25 cellular contexts compared by ENCODE assay signal in the genomic region with DNA sequence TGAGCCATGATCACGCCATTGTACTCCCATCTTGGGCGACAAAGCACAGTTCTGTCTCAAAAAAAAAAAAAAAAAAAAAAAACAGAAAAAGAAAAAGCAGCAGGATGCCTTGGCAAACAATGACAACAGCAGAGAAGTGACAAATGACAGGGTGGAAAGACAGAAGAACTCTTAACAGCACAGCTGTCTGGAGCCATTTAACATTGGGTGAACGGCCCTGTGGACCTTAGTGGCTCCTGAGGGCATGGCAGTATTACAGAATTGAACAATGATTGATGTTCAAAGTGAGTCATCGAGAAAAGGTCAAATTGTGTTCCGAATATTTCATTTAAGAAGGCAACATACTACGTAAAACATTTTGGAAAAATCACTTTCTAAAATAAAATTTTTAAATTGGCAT. TPM values are rescaled to one million over a fixed set of nuclear protein-coding genes. Genes with fewer than 3 reads are reported as not detected.
DNase-seq lines count a peak whose midpoint lies in the region; ATAC-seq, FAIRE-seq and TF ChIP-seq lines count a peak whose summit lies in the region.
"Had no signal": no experiment of that assay in that cellular context is flagged by ENCODE, and none has a peak within 500 bp of the region (broad histone marks: within the 10 kb centered on the region; RNA-seq: fewer than 3 reads in every experiment).

No MANE protein-coding gene starts in this region.

- no peaks in the 10 kb centered on the region for H3K36me3 Mint-ChIP-seq in activated T-helper 17 cell treated with anti-CD3 and anti-CD28 coated beads, Interleukin-2, amount 50 U/mL, for 72 hours (ENCODE audit: low read depth)
- H3K36me3 Mint-ChIP-seq: T-cell had no signal

- no peak overlapping the region for H3K4me3 Mint-ChIP-seq in activated T-helper 17 cell treated with anti-CD3 and anti-CD28 coated beads, Interleukin-2, amount 50 U/mL, for 72 hours
- H3K4me3 Mint-ChIP-seq: CD4-positive, alpha-beta memory T cell; T-cell had no signal

- H3K4me2 ChIP-seq in HCT116 (ENCODE audit: low read length) (peak overlapping the region; percentile 46), PC-9 (peak overlapping the region; percentile 55), endothelial cell of umbilical vein (ENCODE audit: insufficient read depth, low read length) (no peak overlapping the region)
- H3K4me2 ChIP-seq: A549; BLaER1 treated with 17β-estradiol and CSF1 and Interleukin-3, amounts not matched to agents 10 nM and 100 nM had no signal

- ATAC-seq in HCT116 (no peak), HG02623 (IDR thresholded peaks at IDR 0.05; ENCODE audit: unreplicated experiment) (no peak)
- ATAC-seq in activated T-helper 17 cell treated with anti-CD3 and anti-CD28 coated beads, Interleukin-2, amount 50 U/mL, for 72 hours (replicated peaks) = no peak
- ATAC-seq: A549, T-cell had no signal

- H3F3A ChIP-seq in PC-9 (ENCODE audit: insufficient read depth, low read depth) = peaks cover 12% of the 10 kb centered on the region

- FAIRE-seq in endothelial cell of umbilical vein (lab: Jason Lieb, UNC) = peak; percentile 35
- FAIRE-seq: A549, G401.6, GM19239 had no signal

- dilution Hi-C loops in endothelial cell of umbilical vein (cut with MboI; ENCODE audit: extremely low pct_ligation_motif_present, low sequenced_read_pairs) = loop anchor here (25.0 kb wide), 2 partner anchors 184 to 291 kb away; partner anchors contain the start of gene PRKACB

- H3K36me3 ChIP-seq in HCT116 (ENCODE audit: control insufficient read depth in 1 of 2, insufficient read depth in 2 of 2, low read length in 2 of 2) (peaks cover 0 to 17% of the 10 kb centered on the region in 2 experiments; a peak in 1 of 4 replicates), PC-9 (ENCODE audit: low read depth) (no peaks in the 10 kb centered on the region), endothelial cell of umbilical vein (ENCODE audit: control insufficient read depth in 2 of 2, extremely low read depth in 1 of 2, insufficient read depth in 2 of 2, low read length in 2 of 2) (no peaks in the 10 kb centered on the region)
- H3K36me3 ChIP-seq: BLaER1 treated with 17β-estradiol and CSF1 and Interleukin-3, amounts not matched to agents 10 nM and 100 nM; SJSA1 had no signal

- no peaks in the 10 kb centered on the region for H3K27me3 ChIP-seq in HCT116 (ENCODE audit: insufficient read depth, low read length)
- no peaks in the 10 kb centered on the region for H3K27me3 ChIP-seq in PC-9 (ENCODE audit: insufficient read depth, low read depth)
- no peaks in the 10 kb centered on the region for H3K27me3 ChIP-seq in endothelial cell of umbilical vein (ENCODE audit: control insufficient read depth in 2 of 2, insufficient read depth in 2 of 2, low read length in 2 of 2)
- H3K27me3 ChIP-seq: BLaER1 treated with 17β-estradiol and CSF1 and Interleukin-3, amounts not matched to agents 10 nM and 100 nM; SJSA1 had no signal

- TF ChIP-seq RAD21 in HCT116 (IDR thresholded peaks at IDR 0.05; ENCODE audit: low read depth) = no peak

- TF ChIP-seq POLR2A in HCT116 (IDR thresholded peaks at IDR 0.05; ENCODE audit: borderline replicate concordance, extremely low read depth, insufficient read depth, insufficient read length) = no peak
- no peak for TF ChIP-seq POLR2A in endothelial cell of umbilical vein (IDR thresholded peaks at IDR 0.05; ENCODE audit: low read depth, low read length)

- H3K4me1 Mint-ChIP-seq in activated T-helper 17 cell treated with anti-CD3 and anti-CD28 coated beads, Interleukin-2, amount 50 U/mL, for 72 hours = no peaks in the 10 kb centered on the region

- H3K4me3 ChIP-seq in HCT116 (replicated peaks in 1 of 2; ENCODE audit: low read depth in 1 of 2, low read length in 2 of 2) = no peak overlapping the region
- no peak overlapping the region for H3K4me3 ChIP-seq in PC-9
- H3K4me3 ChIP-seq in endothelial cell of umbilical vein (replicated peaks in 1 of 3; ENCODE audit: insufficient read depth in 1 of 3, low read depth in 1 of 3, low read length in 3 of 3) = no peak overlapping the region
- H3K4me3 ChIP-seq: A549; BLaER1 treated with 17β-estradiol and CSF1 and Interleukin-3, amounts not matched to agents 10 nM and 100 nM; SJSA1 had no signal

- intact Hi-C loops in HCT116 (cut with micrococcal nuclease) (no loop called here), PC-9 (cut with micrococcal nuclease; ENCODE audit: unreplicated experiment) (loop anchor here (10.0 kb wide), 1 partner anchor 63 kb away; no protein-coding TSS in a partner anchor), endothelial cell of umbilical vein (cut with micrococcal nuclease) (no loop called here)

- H3K27ac ChIP-seq in HCT116 (ENCODE audit: low read depth, low read length) (peak overlapping the region; percentile 76), PC-9 (no peak overlapping the region), endothelial cell of umbilical vein (ENCODE audit: insufficient read depth, low read depth, low read length) (no peak overlapping the region)
- H3K27ac ChIP-seq: A549; BLaER1 treated with 17β-estradiol and CSF1 and Interleukin-3, amounts not matched to agents 10 nM and 100 nM; SJSA1 had no signal

- H3K4me1 ChIP-seq in HCT116 (ENCODE audit: control insufficient read depth in 1 of 2, insufficient read depth in 2 of 2, low read length in 2 of 2) (peaks cover 41 to 42% of the 10 kb centered on the region in 2 experiments), PC-9 (replicated peaks; ENCODE audit: insufficient read depth) (peaks cover 27% of the 10 kb centered on the region), endothelial cell of umbilical vein (ENCODE audit: control insufficient read depth, extremely low read depth, insufficient read depth, low read length) (peaks cover 5% of the 10 kb centered on the region)

- DNase-seq in HCT116 (ENCODE audit: low read depth, low spot score) (no peak), NCI-H146 (lab: John Stamatoyannopoulos, UW) (peak; percentile 85), PC-9 (no peak), endothelial cell of umbilical vein (ENCODE audit: low read depth, low spot score) (no peak), RKO (ENCODE audit: low spot score) (no peak)
- DNase-seq: AML-193; CD4-positive, alpha-beta memory T cell; COR-L47; KG1; MM.1S; NCI-H1694 treated with DMSO at 0.1 percent for 48 hours; NCI-H2171 treated with DMSO at 0.1 percent for 48 hours; NCI-H446; NCI-H526 treated with DMSO at 0.1 percent for 48 hours; Right ventricle myocardium superior; RPMI8226; T-cell had no signal

- POLR2A ChIA-PET in HCT116 (lab: Charles Lee) = interaction anchor here (1.4 to 1.5 kb wide), 2 partner anchors 9 to 23 kb away, joined by 4 to 9 read pairs; no protein-coding TSS in a partner anchor
- POLR2A ChIA-PET in PC-9 (lab: Charles Lee; ENCODE audit: unreplicated experiment) = no interaction called here
- POLR2A ChIA-PET in endothelial cell of umbilical vein (lab: Charles Lee) = no interaction called here

- H3K27ac Mint-ChIP-seq in activated T-helper 17 cell treated with anti-CD3 and anti-CD28 coated beads, Interleukin-2, amount 50 U/mL, for 72 hours = no peak overlapping the region
- H3K27ac Mint-ChIP-seq: CD4-positive, alpha-beta memory T cell; T-cell had no signal

- RAD21 ChIA-PET in HCT116 (lab: Charles Lee; ENCODE audit: low non-redundant PET in 1 of 2, low total read pairs in 2 of 2, uncharacterized antibody in 2 of 2, unreplicated experiment in 2 of 2) = no interaction called here

- no peak for TF ChIP-seq CTCF in HCT116 (IDR thresholded peaks at IDR 0.05 in 2 of 3, conservative IDR thresholded peaks at IDR 0.05 in 1 of 3; ENCODE audit: borderline replicate concordance in 1 of 3, insufficient read depth in 1 of 3, low read depth in 2 of 3, low read length in 2 of 3)
- no peak for TF ChIP-seq CTCF in PC-9 (conservative IDR thresholded peaks at IDR 0.05)
- TF ChIP-seq CTCF in endothelial cell of umbilical vein (IDR thresholded peaks at IDR 0.05; ENCODE audit: extremely low read depth in 1 of 2, insufficient read depth in 1 of 2, low read depth in 1 of 2, low read length in 2 of 2) = no peak

- H3K9me1 ChIP-seq in endothelial cell of umbilical vein (replicated peaks; ENCODE audit: control insufficient read depth, extremely low read depth, insufficient read depth, low read length) = no peaks in the 10 kb centered on the region

- H4K20me1 ChIP-seq in HCT116 (ENCODE audit: insufficient read depth) (no peaks in the 10 kb centered on the region), PC-9 (ENCODE audit: insufficient read depth) (no peaks in the 10 kb centered on the region), endothelial cell of umbilical vein (replicated peaks; ENCODE audit: control insufficient read depth, extremely low read depth, insufficient read depth, low read length) (no peaks in the 10 kb centered on the region)
- H4K20me1 ChIP-seq: BLaER1 treated with 17β-estradiol and CSF1 and Interleukin-3, amounts not matched to agents 10 nM and 100 nM had no signal

- no peak overlapping the region for H3K9ac ChIP-seq in HCT116 (ENCODE audit: low read length)
- no peak overlapping the region for H3K9ac ChIP-seq in endothelial cell of umbilical vein (replicated peaks; ENCODE audit: extremely low read depth, insufficient read depth, low read length)
- H3K9ac ChIP-seq: BLaER1 treated with 17β-estradiol and CSF1 and Interleukin-3, amounts not matched to agents 10 nM and 100 nM had no signal

- no peaks in the 10 kb centered on the region for H3K9me3 Mint-ChIP-seq in activated T-helper 17 cell treated with anti-CD3 and anti-CD28 coated beads, Interleukin-2, amount 50 U/mL, for 72 hours

- H3K27me3 Mint-ChIP-seq in activated T-helper 17 cell treated with anti-CD3 and anti-CD28 coated beads, Interleukin-2, amount 50 U/mL, for 72 hours = peaks cover 4% of the 10 kb centered on the region
- H3K27me3 Mint-ChIP-seq: CD4-positive, alpha-beta memory T cell had no signal

- no peaks in the 10 kb centered on the region for H3K79me2 ChIP-seq in HCT116 (ENCODE audit: insufficient read depth, low read length)
- no peaks in the 10 kb centered on the region for H3K79me2 ChIP-seq in PC-9 (ENCODE audit: low read depth)
- H3K79me2 ChIP-seq in endothelial cell of umbilical vein (ENCODE audit: control insufficient read depth, insufficient read depth, low read length) = no peaks in the 10 kb centered on the region

- CTCF ChIA-PET in HCT116 (lab: Charles Lee) = no interaction called here
- CTCF ChIA-PET in PC-9 (lab: Charles Lee) = no interaction called here
- CTCF ChIA-PET in endothelial cell of umbilical vein (lab: Charles Lee) = interaction anchor here (2.3 kb wide), 1 partner anchor 287 kb away, joined by 9 read pairs; no protein-coding TSS in a partner anchor

- H2AFZ ChIP-seq in HCT116 (ENCODE audit: low read depth, low read length, poor library complexity, severe bottlenecking) (peak overlapping the region; percentile 81), PC-9 (no peak overlapping the region), endothelial cell of umbilical vein (ENCODE audit: low read depth, low read length) (no peak overlapping the region)

- H3K9me3 ChIP-seq in HCT116 (ENCODE audit: control insufficient read depth in 1 of 2, insufficient read depth in 1 of 2, low read depth in 1 of 2, low read length in 2 of 2) (peaks cover 0 to 5% of the 10 kb centered on the region in 2 experiments; a peak in 1 of 4 replicates), PC-9 (ENCODE audit: insufficient read depth, low read depth) (peaks cover 13% of the 10 kb centered on the region; the same call in 1 of the 2 replicates), endothelial cell of umbilical vein (replicated peaks; ENCODE audit: control insufficient read depth, insufficient read depth, low read length) (no peaks in the 10 kb centered on the region)
- H3K9me3 ChIP-seq: SJSA1 had no signal

- BruUV-seq in HCT116 (replicated peaks; lab: Mats Ljungman, UMichigan) (no TSS peak), PC-9 (replicated peaks; lab: Mats Ljungman, UMichigan) (no TSS peak), endothelial cell of umbilical vein (replicated peaks; lab: Mats Ljungman, UMichigan) (no TSS peak)

- no peaks in the 10 kb centered on the region for H3K9me2 ChIP-seq in HCT116 (ENCODE audit: insufficient read depth)
- H3K9me2 ChIP-seq in PC-9 (ENCODE audit: insufficient read depth) = no peaks in the 10 kb centered on the region

RNA-seq across cellular contexts. Expression of gene DNASE2B, which starts 29.9 kb away (rescaled TPM):
- 0.42 TPM for total RNA-seq in HCT116 (2021; ENCODE audit: unreplicated experiment)
- polyA plus RNA-seq in HCT116 (2012) = 0.22 and 0.48 TPM in 2 replicates
- total RNA-seq in PC-9 (2021) = not detected in 2 replicates
- total RNA-seq in endothelial cell of umbilical vein = not detected in 2 replicates
- not detected in 2 replicates for polyA plus RNA-seq in endothelial cell of umbilical vein
- polyA plus RNA-seq in endothelial cell of umbilical vein (2011; cell fraction: cytosol; rRNA removed) = not detected in 2 replicates
- polyA plus RNA-seq in endothelial cell of umbilical vein (2011; cell fraction: nucleus; rRNA removed) = 0.18 and 0.25 TPM in 2 replicates
- not detected in 2 replicates for polyA plus RNA-seq in endothelial cell of umbilical vein (2012)
- polyA minus RNA-seq in endothelial cell of umbilical vein = not detected in 2 replicates
- polyA minus RNA-seq in endothelial cell of umbilical vein (2011; cell fraction: cytosol; rRNA and poly(A)+ RNA removed) = not detected
- polyA minus RNA-seq in endothelial cell of umbilical vein (2011; cell fraction: nucleus; rRNA and poly(A)+ RNA removed) = not detected in 2 replicates
- total RNA-seq in activated T-helper 17 cell treated with anti-CD3 and anti-CD28 coated beads, Interleukin-2, amount 50 U/mL, for 72 hours = not detected
- total RNA-seq: CD4-positive, alpha-beta memory T cell; Right ventricle myocardium superior; SJSA1; T-cell; T-helper 2 cell treated with Interferon-gamma antibody and Interleukin-4, amounts not matched to agents 100 ng/mL and 5 ng/mL, for 36 hours had no signal
- polyA plus RNA-seq: A549; CD4-positive, alpha-beta memory T cell had no signal

RNA-seq across cellular contexts. Expression of gene RPF1, which starts 50.8 kb away (rescaled TPM):
- total RNA-seq in HCT116 (2021; ENCODE audit: unreplicated experiment) (86.9 TPM), PC-9 (2021) (18.9 and 23.4 TPM in 2 replicates), endothelial cell of umbilical vein (32.6 and 34.3 TPM in 2 replicates)
- 27.7 and 46.9 TPM in 2 replicates for polyA plus RNA-seq in HCT116 (2012)
- 10.9 and 15.3 TPM in 2 replicates for polyA plus RNA-seq in endothelial cell of umbilical vein
- 25.5 and 27.4 TPM in 2 replicates for polyA plus RNA-seq in endothelial cell of umbilical vein (2011; cell fraction: cytosol; rRNA removed)
- polyA plus RNA-seq in endothelial cell of umbilical vein (2011; cell fraction: nucleus; rRNA removed) = 16.2 and 20.3 TPM in 2 replicates
- polyA plus RNA-seq in endothelial cell of umbilical vein (2012) = 33.3 and 43.1 TPM in 2 replicates
- polyA minus RNA-seq in endothelial cell of umbilical vein = 5.1 and 5.4 TPM in 2 replicates
- polyA minus RNA-seq in endothelial cell of umbilical vein (2011; cell fraction: cytosol; rRNA and poly(A)+ RNA removed) = 9.3 TPM
- 8.7 and 8.8 TPM in 2 replicates for polyA minus RNA-seq in endothelial cell of umbilical vein (2011; cell fraction: nucleus; rRNA and poly(A)+ RNA removed)
- total RNA-seq in activated T-helper 17 cell treated with anti-CD3 and anti-CD28 coated beads, Interleukin-2, amount 50 U/mL, for 72 hours = 10 to 100 TPM; 32.0 to 53.2 TPM
